In genomic region chr7:37390149-37390548, GRCh38 we compare ENCODE assay signal across 1 cellular context.
TF ChIP-seq lines count a peak whose summit lies in the region.

No MANE protein-coding gene starts in this region.

TF ChIP-seq in WTC11, 78 proteins besides CTCF, POLR2A, EP300 and RAD21 (continued from another document):
- TF ChIP-seq STAT6 (CRISPR knock-in tag; conservative IDR thresholded peaks at IDR 0.05; ENCODE audit: low read depth) (no peak), USF1 (CRISPR knock-in tag; IDR thresholded peaks at IDR 0.05) (no peak), JUN (CRISPR knock-in tag; IDR thresholded peaks at IDR 0.05) (no peak), CREM (CRISPR knock-in tag; IDR thresholded peaks at IDR 0.05) (no peak), MAX (CRISPR knock-in tag; IDR thresholded peaks at IDR 0.05) (no peak)
